ENCODE assay signal across 22 cellular contexts in genomic region chr16:74325331-74325730, GRCh38. TPM values are rescaled to one million over a fixed set of nuclear protein-coding genes. Genes with fewer than 3 reads are reported as not detected.
"Had no signal": no experiment of that assay in that cellular context is flagged by ENCODE, and none has a peak within 500 bp of the region (broad histone marks: within the 10 kb centered on the region; RNA-seq: fewer than 3 reads in every experiment).

No MANE protein-coding gene starts in this region.

- H3K4me1 Mint-ChIP-seq: activated naive CD8-positive, alpha-beta T cell treated with anti-CD3 and anti-CD28 coated beads for 36 hours; mesothelial cell of epicardium; nephron; T-helper 17 cell had no signal

- H3K27ac Mint-ChIP-seq: activated CD8-positive, alpha-beta T cell treated with anti-CD3 and anti-CD28 coated beads, Interleukin-2, amount 10 ng/mL, durations not matched to agents 7 days and 5 days; activated naive CD8-positive, alpha-beta T cell treated with anti-CD3 and anti-CD28 coated beads for 36 hours; mesothelial cell of epicardium; nephron; T-helper 17 cell had no signal

- ATAC-seq: activated CD8-positive, alpha-beta T cell treated with anti-CD3 and anti-CD28 coated beads, Interleukin-2, amount 10 ng/mL, durations not matched to agents 7 days and 5 days; effector memory CD8-positive, alpha-beta T cell; left lobe of liver; stimulated activated naive B cell treated with anti-CD40 and anti-IgM and Interleukin-4, amounts not matched to agents 10 μg/mL and 1 μg/mL and 100 μg/mL, for 72 hours; T-helper 17 cell had no signal

- H3K4me3 ChIP-seq: cardiac muscle cell, lung, tibial artery had no signal

- H3K9me3 ChIP-seq: tibial artery had no signal

- H3K9me3 Mint-ChIP-seq: activated naive CD8-positive, alpha-beta T cell treated with anti-CD3 and anti-CD28 coated beads for 36 hours; activated T-cell treated with anti-CD3 and anti-CD28 coated beads, Interleukin-2, amount 50 U/mL, for 72 hours; effector memory CD8-positive, alpha-beta T cell; mesothelial cell of epicardium; nephron; stimulated activated naive B cell treated with anti-CD40 and anti-IgM and Interleukin-4, amounts not matched to agents 10 μg/mL and 1 μg/mL and 100 μg/mL, for 72 hours had no signal

- H3K4me3 Mint-ChIP-seq: activated CD8-positive, alpha-beta T cell treated with anti-CD3 and anti-CD28 coated beads, Interleukin-2, amount 10 ng/mL, durations not matched to agents 7 days and 5 days; activated naive CD8-positive, alpha-beta T cell treated with anti-CD3 and anti-CD28 coated beads for 36 hours; activated T-cell treated with anti-CD3 and anti-CD28 coated beads, Interleukin-2, amount 50 U/mL, for 72 hours; effector memory CD8-positive, alpha-beta T cell; mesothelial cell of epicardium; nephron; stimulated activated naive B cell treated with anti-CD40 and anti-IgM and Interleukin-4, amounts not matched to agents 10 μg/mL and 1 μg/mL and 100 μg/mL, for 72 hours; T-helper 17 cell had no signal

- H3K27ac ChIP-seq: cardiac muscle cell, epithelial cell of prostate, tibial artery, WERI-Rb-1 had no signal

- DNase-seq: activated CD4-positive, alpha-beta T cell treated with anti-CD3 and anti-CD28 coated beads for 4 hours; activated CD8-positive, alpha-beta T cell treated with anti-CD3 and anti-CD28 coated beads, Interleukin-2, amount 10 ng/mL, durations not matched to agents 7 days and 5 days; activated effector memory CD4-positive, alpha-beta T cell treated with anti-CD3 and anti-CD28 coated beads, Interleukin-2, amount 50 U/mL, for 16 hours; activated naive CD8-positive, alpha-beta T cell treated with anti-CD3 and anti-CD28 coated beads for 36 hours; activated T-cell treated with anti-CD3 and anti-CD28 coated beads, Interleukin-2, amount 50 U/mL, for 72 hours; amniotic stem cell; dermis blood vessel endothelial cell; effector memory CD8-positive, alpha-beta T cell; foreskin fibroblast; hypothalamus; occipital lobe; retina; stimulated activated naive B cell treated with anti-CD40 and anti-IgM and Interleukin-4, amounts not matched to agents 10 μg/mL and 1 μg/mL and 100 μg/mL, for 72 hours; T-helper 17 cell; tibial artery; WERI-Rb-1 had no signal

- H3K4me1 ChIP-seq: tibial artery had no signal

- H3K27me3 Mint-ChIP-seq: activated naive CD8-positive, alpha-beta T cell treated with anti-CD3 and anti-CD28 coated beads for 36 hours; effector memory CD8-positive, alpha-beta T cell; stimulated activated naive B cell treated with anti-CD40 and anti-IgM and Interleukin-4, amounts not matched to agents 10 μg/mL and 1 μg/mL and 100 μg/mL, for 72 hours; T-helper 17 cell had no signal

- H3K27me3 ChIP-seq: cardiac muscle cell, tibial artery had no signal

RNA-seq across cellular contexts. Expression of gene NPIPB15, which starts 50.8 kb away (rescaled TPM):
- total RNA-seq: activated naive CD8-positive, alpha-beta T cell treated with anti-CD3 and anti-CD28 coated beads for 36 hours; dermis blood vessel endothelial cell; occipital lobe had no signal
